21 cellular contexts compared by ENCODE assay signal in the genomic region with DNA sequence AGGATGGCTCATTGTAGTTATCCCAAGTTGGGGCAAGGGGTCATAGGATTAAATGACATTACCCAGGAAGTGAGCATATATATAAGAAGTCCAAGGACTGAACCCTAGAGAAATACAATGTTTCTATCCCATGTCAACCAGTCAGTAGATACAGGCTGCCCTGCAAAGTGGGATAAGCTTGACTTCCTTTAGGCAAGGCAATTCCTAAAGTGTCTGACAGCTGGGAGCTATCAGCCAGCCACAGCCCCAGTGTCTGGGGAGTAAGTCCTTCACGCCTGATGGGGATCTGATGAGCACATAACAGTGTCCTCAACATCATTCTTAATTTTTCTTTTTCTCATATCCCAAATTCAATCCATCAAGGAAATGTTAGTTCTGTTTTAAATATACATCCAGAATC. TPM values are rescaled to one million over a fixed set of nuclear protein-coding genes. Genes with fewer than 3 reads are reported as not detected.
DNase-seq lines count a peak whose midpoint lies in the region; ATAC-seq and TF ChIP-seq lines count a peak whose summit lies in the region.
"Had no signal": no experiment of that assay in that cellular context is flagged by ENCODE, and none has a peak within 500 bp of the region (broad histone marks: within the 10 kb centered on the region; RNA-seq: fewer than 3 reads in every experiment).

No MANE protein-coding gene starts in this region.

- H3F3A ChIP-seq in GM23338 (replicated peaks; ENCODE audit: low read depth), result no peaks in the 10 kb centered on the region

- H3K4me1 Mint-ChIP-seq in GM23338 (peaks cover 22% of the 10 kb centered on the region), endodermal cell (peaks cover 41% of the 10 kb centered on the region), mesothelial cell of epicardium (peaks cover 40% of the 10 kb centered on the region)

- H3K9me3 ChIP-seq in BLaER1 treated with 17β-estradiol and CSF1 and Interleukin-3, amounts not matched to agents 10 nM and 100 nM (replicated peaks in 1 of 11), result peaks cover 0 to 4% (median 0%) of the 10 kb centered on the region in 11 experiments; a peak in 2 of 22 replicates
- H3K9me3 ChIP-seq in endodermal cell (ENCODE audit: control insufficient read depth, low read length), result peaks cover 29% of the 10 kb centered on the region
- H3K9me3 ChIP-seq: thoracic aorta had no signal

- peak overlapping the region in 9 of 11 experiments; percentile 3 to 66 (median 50); a peak in 15 of 22 replicates for H3K4me2 ChIP-seq in BLaER1 treated with 17β-estradiol and CSF1 and Interleukin-3, amounts not matched to agents 10 nM and 100 nM
- no peak overlapping the region for H3K4me2 ChIP-seq in GM23338

- H2AFZ ChIP-seq in GM23338, result no peak overlapping the region
- H2AFZ ChIP-seq: GM23248 had no signal

- H3K27me3 Mint-ChIP-seq in GM23338 (ENCODE audit: insufficient read depth, low read depth, poor library complexity) (peaks cover 6% of the 10 kb centered on the region), endodermal cell (ENCODE audit: insufficient read depth) (no peaks in the 10 kb centered on the region), mesothelial cell of epicardium (ENCODE audit: low read depth) (no peaks in the 10 kb centered on the region)
- H3K27me3 Mint-ChIP-seq: stimulated activated naive B cell treated with anti-CD40 and anti-IgM and Interleukin-4, amounts not matched to agents 10 μg/mL and 1 μg/mL and 100 μg/mL, for 72 hours had no signal

- H3K4me1 ChIP-seq in BLaER1 treated with 17β-estradiol and CSF1 and Interleukin-3, amounts not matched to agents 10 nM and 100 nM, result peaks cover 0 to 25% (median 16%) of the 10 kb centered on the region in 10 experiments; a peak in 16 of 20 replicates
- H3K4me1 ChIP-seq in GM23338 (ENCODE audit: insufficient read depth) (peaks cover 14% of the 10 kb centered on the region), endodermal cell (ENCODE audit: control insufficient read depth, insufficient read depth, low read length) (peaks cover 3% of the 10 kb centered on the region)

- H3K27ac Mint-ChIP-seq in GM23338 (no peak overlapping the region), endodermal cell (peak overlapping the region; percentile 2), mesothelial cell of epicardium (peak overlapping the region; percentile 52)
- H3K27ac Mint-ChIP-seq: stimulated activated naive B cell treated with anti-CD40 and anti-IgM and Interleukin-4, amounts not matched to agents 10 μg/mL and 1 μg/mL and 100 μg/mL, for 72 hours had no signal

- no peak for TF ChIP-seq CTCF in GM23338 (conservative IDR thresholded peaks at IDR 0.05; ENCODE audit: low read depth in 2 of 2)
- TF ChIP-seq CTCF in endodermal cell (conservative IDR thresholded peaks at IDR 0.05), result no peak
- TF ChIP-seq CTCF in mesothelial cell of epicardium (IDR thresholded peaks at IDR 0.05; ENCODE audit: unreplicated experiment), result no peak

- H3K9me3 Mint-ChIP-seq in GM23338, result no peaks in the 10 kb centered on the region
- H3K9me3 Mint-ChIP-seq in endodermal cell, result peaks cover 6% of the 10 kb centered on the region
- peaks cover 13% of the 10 kb centered on the region for H3K9me3 Mint-ChIP-seq in mesothelial cell of epicardium

- H3K27ac ChIP-seq in BLaER1 treated with 17β-estradiol and CSF1 and Interleukin-3, amounts not matched to agents 10 nM and 100 nM, result no peak overlapping the region
- H3K27ac ChIP-seq in GM23338 (ENCODE audit: low read depth), result no peak overlapping the region
- peak overlapping the region; percentile 51 for H3K27ac ChIP-seq in endodermal cell (ENCODE audit: low read depth, low read length)
- H3K27ac ChIP-seq: GM23248, thoracic aorta had no signal

- H3K9ac ChIP-seq in BLaER1 treated with 17β-estradiol and CSF1 and Interleukin-3, amounts not matched to agents 10 nM and 100 nM, result no peak overlapping the region
- no peak overlapping the region for H3K9ac ChIP-seq in endodermal cell (ENCODE audit: extremely low read depth, low read length, poor library complexity, severe bottlenecking)
- H3K9ac ChIP-seq: GM23248 had no signal

- peaks cover 4% of the 10 kb centered on the region; the same call in 1 of the 2 replicates for H3K9me2 ChIP-seq in GM23338 (ENCODE audit: insufficient read depth)

- ATAC-seq in GM23338, result peak; percentile 55; the same call in 2 of the 3 replicates
- no peak for ATAC-seq in HG03342 (IDR thresholded peaks at IDR 0.05; ENCODE audit: unreplicated experiment)
- no peak for ATAC-seq in GM18517 (IDR thresholded peaks at IDR 0.05; ENCODE audit: unreplicated experiment)
- ATAC-seq in HG03175 (IDR thresholded peaks at IDR 0.05; ENCODE audit: unreplicated experiment), result no peak
- ATAC-seq: activated naive CD4-positive, alpha-beta T cell treated with anti-CD3 and anti-CD28 coated beads, Interleukin-2, amount 50 U/mL, for 72 hours; SK-N-SH treated with all-trans-retinoic acid at 6 μM for 48 hours; stimulated activated naive B cell treated with anti-CD40 and anti-IgM and Interleukin-4, amounts not matched to agents 10 μg/mL and 1 μg/mL and 100 μg/mL, for 72 hours had no signal

- H3K79me2 ChIP-seq in GM23338 (replicated peaks; ENCODE audit: insufficient read depth), result peaks cover 13% of the 10 kb centered on the region; the same call in 1 of the 2 replicates

- DNase-seq in GM23338 (ENCODE audit: low spot score) (no peak), endodermal cell (peak; percentile 55), mesothelial cell of epicardium (ENCODE audit: low spot score in 2 of 2, unreplicated experiment in 2 of 2) (no peak)
- DNase-seq: aorta; caudate nucleus; GM23248; kidney; NCI-H1417 treated with DMSO at 0.1 percent for 48 hours; NCI-H2107; RPMI8226; stimulated activated CD4-positive, alpha-beta T cell treated with anti-CD3 and anti-CD28 coated beads, Interleukin-12 subunit alpha, Interleukin-12 subunit beta, amount 100 ng/mL, for 4 hours; stimulated activated CD4-positive, alpha-beta T cell treated with anti-CD3 and anti-CD28 coated beads, Interleukin-4, amount 100 ng/mL, for 24 hours; stimulated activated naive B cell treated with anti-CD40 and anti-IgM and Interleukin-4, amounts not matched to agents 10 μg/mL and 1 μg/mL and 100 μg/mL, for 72 hours had no signal

- H3K4me3 Mint-ChIP-seq in GM23338, result no peak overlapping the region
- no peak overlapping the region for H3K4me3 Mint-ChIP-seq in endodermal cell
- no peak overlapping the region for H3K4me3 Mint-ChIP-seq in mesothelial cell of epicardium
- H3K4me3 Mint-ChIP-seq: CD14-positive monocyte; stimulated activated naive B cell treated with anti-CD40 and anti-IgM and Interleukin-4, amounts not matched to agents 10 μg/mL and 1 μg/mL and 100 μg/mL, for 72 hours had no signal

- WGBS in endodermal cell (ENCODE audit: insufficient coverage in 1 of 2, insufficient read length in 1 of 2), 2 experiments, result 83 to 93% methylated on average over 1 of the region's 1 CpG

- H3K36me3 ChIP-seq in BLaER1 treated with 17β-estradiol and CSF1 and Interleukin-3, amounts not matched to agents 10 nM and 100 nM, result no peaks in the 10 kb centered on the region
- H3K36me3 ChIP-seq in GM23338 (ENCODE audit: insufficient read depth) (0 out of 2 replicates have a peak, but pooled peaks cover 4% of the 10 kb centered on the region), endodermal cell (ENCODE audit: control insufficient read depth, insufficient read depth, low read length) (peaks cover 97% of the 10 kb centered on the region)

- H3K36me3 Mint-ChIP-seq in GM23338 (ENCODE audit: low read depth) (peaks cover 22% of the 10 kb centered on the region), endodermal cell (ENCODE audit: low read depth) (peaks cover 42% of the 10 kb centered on the region), mesothelial cell of epicardium (peaks cover 44% of the 10 kb centered on the region)

- H4K20me1 ChIP-seq in BLaER1 treated with 17β-estradiol and CSF1 and Interleukin-3, amounts not matched to agents 10 nM and 100 nM, result no peaks in the 10 kb centered on the region
- no peaks in the 10 kb centered on the region for H4K20me1 ChIP-seq in GM23338 (replicated peaks; ENCODE audit: insufficient read depth)

- H3K27me3 ChIP-seq in BLaER1 treated with 17β-estradiol and CSF1 and Interleukin-3, amounts not matched to agents 10 nM and 100 nM, result no peaks in the 10 kb centered on the region
- H3K27me3 ChIP-seq in GM23338 (ENCODE audit: insufficient read depth), result no peaks in the 10 kb centered on the region
- no peaks in the 10 kb centered on the region for H3K27me3 ChIP-seq in endodermal cell (ENCODE audit: control insufficient read depth, insufficient read depth, low read length, poor library complexity, severe bottlenecking)

- H3K4me3 ChIP-seq in BLaER1 treated with 17β-estradiol and CSF1 and Interleukin-3, amounts not matched to agents 10 nM and 100 nM, result no peak overlapping the region
- no peak overlapping the region for H3K4me3 ChIP-seq in GM23338
- peak overlapping the region; percentile 12 for H3K4me3 ChIP-seq in endodermal cell (ENCODE audit: low read length)
- H3K4me3 ChIP-seq: GM23248, thoracic aorta had no signal

TF ChIP-seq in GM23338, 12 proteins besides CTCF, POLR2A, EP300 and RAD21 (continues in another document):
- TF ChIP-seq NANOG (IDR thresholded peaks at IDR 0.05; ENCODE audit: borderline replicate concordance) (no peak), CREB1 (CRISPR knock-in tag; IDR thresholded peaks at IDR 0.05; ENCODE audit: low read depth) (no peak), ZNF331 (CRISPR knock-in tag; IDR thresholded peaks at IDR 0.05; ENCODE audit: low read depth) (no peak), STAT1 (IDR thresholded peaks at IDR 0.05; ENCODE audit: unreplicated experiment) (no peak)
- TF ChIP-seq, protein P1, sequence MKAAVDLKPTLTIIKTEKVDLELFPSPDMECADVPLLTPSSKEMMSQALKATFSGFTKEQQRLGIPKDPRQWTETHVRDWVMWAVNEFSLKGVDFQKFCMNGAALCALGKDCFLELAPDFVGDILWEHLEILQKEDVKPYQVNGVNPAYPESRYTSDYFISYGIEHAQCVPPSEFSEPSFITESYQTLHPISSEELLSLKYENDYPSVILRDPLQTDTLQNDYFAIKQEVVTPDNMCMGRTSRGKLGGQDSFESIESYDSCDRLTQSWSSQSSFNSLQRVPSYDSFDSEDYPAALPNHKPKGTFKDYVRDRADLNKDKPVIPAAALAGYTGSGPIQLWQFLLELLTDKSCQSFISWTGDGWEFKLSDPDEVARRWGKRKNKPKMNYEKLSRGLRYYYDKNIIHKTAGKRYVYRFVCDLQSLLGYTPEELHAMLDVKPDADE (IDR thresholded peaks at IDR 0.05), result no peak

RNA-seq across cellular contexts. Expression of gene DNAJC15, which starts 54.1 kb away (rescaled TPM):
- 5.6 and 11.4 TPM in 2 replicates for total RNA-seq in GM23338 (2014; rRNA removed; shearing (Covaris generic))
- 80.4 and 82.5 TPM in 2 replicates for polyA plus RNA-seq in GM23338 (2016; fragmentation: Nextera tagmentation; extraction: Ambion mirVana)
- total RNA-seq in endodermal cell, result 10 to 100 TPM; 29.7 to 46.9 TPM
- polyA plus RNA-seq in endodermal cell (2013, experiment 1 of 2), result 32.0 TPM
- polyA plus RNA-seq in endodermal cell (2013, experiment 2 of 2), result 29.6 TPM
- total RNA-seq in mesothelial cell of epicardium, result 31.6 to 35.9 TPM (median 32.5 TPM) in 3 replicates
